In genomic region chr13:106768991-106769390, GRCh38 we compare ENCODE assay signal across 28 cellular contexts.
"Had no signal": no experiment of that assay in that cellular context is flagged by ENCODE, and none has a peak within 500 bp of the region (broad histone marks: within the 10 kb centered on the region; RNA-seq: fewer than 3 reads in every experiment).

No MANE protein-coding gene starts in this region.

- H3K27ac Mint-ChIP-seq: dendritic cell treated with granulocyte-macrophage colony-stimulating factor and Interleukin-4, amounts not matched to agents 40 ng/mL and 50 ng/mL, for 4 days; effector memory CD8-positive, alpha-beta T cell; endodermal cell; mesothelial cell of epicardium; naive B cell had no signal

- H3K36me3 ChIP-seq: colonic mucosa, esophagus squamous epithelium, gastrocnemius medialis, heart right ventricle, left lung, lower lobe of right lung had no signal

- H3K27ac ChIP-seq: colonic mucosa, epithelial cell of prostate, esophagus squamous epithelium, gastrocnemius medialis, heart right ventricle, left lung, lower lobe of right lung had no signal

- H3K27me3 ChIP-seq: colonic mucosa, esophagus squamous epithelium, gastrocnemius medialis, heart right ventricle, left lung had no signal

- H3K9me3 ChIP-seq: colonic mucosa, gastrocnemius medialis, mucosa of descending colon had no signal

- H3K27me3 Mint-ChIP-seq: dendritic cell treated with granulocyte-macrophage colony-stimulating factor and Interleukin-4, amounts not matched to agents 40 ng/mL and 50 ng/mL, for 4 days; effector memory CD8-positive, alpha-beta T cell had no signal

- FAIRE-seq: endometrium, islet of Langerhans, keratinocyte had no signal

- H3K4me1 Mint-ChIP-seq: endodermal cell, mesothelial cell of epicardium, naive B cell had no signal

- H3K4me3 ChIP-seq: colonic mucosa, esophagus squamous epithelium, gastrocnemius medialis, heart right ventricle, left lung, lower lobe of right lung, mucosa of descending colon had no signal

- ATAC-seq: effector memory CD8-positive, alpha-beta T cell; esophagus mucosa; gastrocnemius medialis; heart right ventricle; left colon; left lung; left ventricle myocardium superior; lower lobe of right lung; mucosa of descending colon had no signal

- DNase-seq: colonic mucosa; cortex of kidney; effector CD8-positive, alpha-beta T cell; effector memory CD8-positive, alpha-beta T cell; endodermal cell; erythroblast; esophagus squamous epithelium; foreskin fibroblast; foreskin melanocyte; gastrocnemius medialis; glutamatergic neuron; head of caudate nucleus; heart right ventricle; hippocampal formation; left colon; left lung; left ventricle myocardium superior; lower lobe of right lung; mesenchymal stem cell; mucosa of descending colon; naive B cell had no signal

- H3K4me1 ChIP-seq: colonic mucosa, esophagus squamous epithelium, gastrocnemius medialis, left lung, lower lobe of right lung had no signal

- H3K4me3 Mint-ChIP-seq: dendritic cell treated with granulocyte-macrophage colony-stimulating factor and Interleukin-4, amounts not matched to agents 40 ng/mL and 50 ng/mL, for 4 days; effector memory CD8-positive, alpha-beta T cell; endodermal cell; mesothelial cell of epicardium; naive B cell had no signal
